22 cellular contexts compared by ENCODE assay signal in the genomic region with DNA sequence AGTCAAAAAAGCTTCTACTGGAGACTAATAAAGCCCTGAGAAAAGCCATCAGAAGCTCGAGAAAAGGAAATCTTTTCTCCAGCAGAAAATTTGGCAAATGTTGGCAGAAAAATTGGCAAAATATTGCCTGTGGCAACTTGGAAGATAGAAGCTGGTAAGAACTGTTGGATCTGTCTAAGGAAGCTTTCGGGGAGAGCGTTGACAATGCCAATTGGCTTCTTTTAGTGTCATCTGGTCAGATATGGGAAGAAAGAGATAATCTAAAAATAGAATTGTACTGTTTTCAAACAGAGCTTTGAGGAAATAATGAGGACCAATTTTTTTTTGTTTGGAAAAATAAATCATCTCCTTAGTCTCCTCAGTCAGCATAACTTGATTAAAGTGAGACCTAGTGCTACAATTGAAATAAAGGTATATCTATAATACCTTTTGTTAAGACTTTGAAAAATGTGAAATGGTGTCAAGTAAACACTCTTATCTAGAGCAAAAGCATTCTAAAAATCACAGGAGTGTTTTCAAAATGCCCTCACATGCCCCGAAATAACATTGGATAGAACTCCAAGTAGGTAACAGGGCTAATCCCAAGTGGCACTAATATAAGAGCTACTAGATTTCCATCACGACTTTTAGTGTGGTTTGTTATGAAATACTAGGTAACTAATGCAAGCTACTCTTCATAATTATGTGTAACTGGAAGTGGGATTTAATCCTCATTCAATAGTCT.
A peak's percentile ranks its signal among the peaks of the same experiment; 100 is the strongest.
DNase-seq lines count a peak whose midpoint lies in the region; ATAC-seq and TF ChIP-seq lines count a peak whose summit lies in the region.
"Had no signal": no experiment of that assay in that cellular context is flagged by ENCODE, and none has a peak within 500 bp of the region (broad histone marks: within the 10 kb centered on the region; RNA-seq: fewer than 3 reads in every experiment).

No MANE protein-coding gene starts in this region.

- H3K4me1 ChIP-seq in cardiac muscle cell (ENCODE audit: low read depth) (peaks cover 8% of the 10 kb centered on the region), right atrium auricular region (peaks cover 0 to 19% of the 10 kb centered on the region in 2 donors), foreskin keratinocyte (no peaks in the 10 kb centered on the region)
- H3K4me1 ChIP-seq: A549; BLaER1 treated with 17β-estradiol and CSF1 and Interleukin-3, amounts not matched to agents 10 nM and 100 nM had no signal

- H3K27ac ChIP-seq in cardiac muscle cell: peak overlapping the region; percentile 20
- peak overlapping the region; percentile 52 to 76 for H3K27ac ChIP-seq in right atrium auricular region
- no peak overlapping the region for H3K27ac ChIP-seq in foreskin keratinocyte
- H3K27ac ChIP-seq: A549; BLaER1 treated with 17β-estradiol and CSF1 and Interleukin-3, amounts not matched to agents 10 nM and 100 nM had no signal

- ATAC-seq in foreskin keratinocyte: no peak
- no peak for ATAC-seq in GM18519 (IDR thresholded peaks at IDR 0.05; ENCODE audit: low FRiP score, unreplicated experiment)
- ATAC-seq: A549, HCT116, HepG2, PC-3 had no signal

- no peaks in the 10 kb centered on the region for H3K36me3 ChIP-seq in cardiac muscle cell
- H3K36me3 ChIP-seq in right atrium auricular region: no peaks in the 10 kb centered on the region
- no peaks in the 10 kb centered on the region for H3K36me3 ChIP-seq in H7 (replicated peaks; ENCODE audit: control insufficient read depth, insufficient read depth, low read length)
- H3K36me3 ChIP-seq: BLaER1 treated with 17β-estradiol and CSF1 and Interleukin-3, amounts not matched to agents 10 nM and 100 nM had no signal

- H3K4me3 ChIP-seq in cardiac muscle cell (no peak overlapping the region), right atrium auricular region (no peak overlapping the region), H7 (ENCODE audit: insufficient read depth, low read depth, low read length) (no peak overlapping the region)
- H3K4me3 ChIP-seq: A549; BLaER1 treated with 17β-estradiol and CSF1 and Interleukin-3, amounts not matched to agents 10 nM and 100 nM had no signal

- DNase-seq in NCI-H446 (lab: John Stamatoyannopoulos, UW): peak; percentile 57 to 91
- no peak for DNase-seq in cardiac muscle cell (ENCODE audit: low read depth in 1 of 2, low spot score in 1 of 2)
- no peak for DNase-seq in right atrium auricular region (ENCODE audit: low spot score)
- DNase-seq in foreskin keratinocyte: no peak
- no peak for DNase-seq in H7
- DNase-seq in NCI-H1092 treated with DMSO at 0.1 percent for 48 hours (lab: John Stamatoyannopoulos, UW): no peak
- DNase-seq: AML-193; CD4-positive, alpha-beta T cell; Karpas-422; NCI-H1105 treated with DMSO at 0.1 percent for 48 hours; NCI-H146; NCI-H1930; NCI-H2107; NCI-H526; NCI-H82; NK-92 treated with Interleukin-12 subunit alpha and Interleukin-12 subunit beta, amount 100 ng/mL, for 24 hours; PC-3 had no signal

- H3K9me3 ChIP-seq in cardiac muscle cell (ENCODE audit: low read depth) (no peaks in the 10 kb centered on the region), right atrium auricular region (no peaks in the 10 kb centered on the region)
- H3K9me3 ChIP-seq: A549; BLaER1 treated with 17β-estradiol and CSF1 and Interleukin-3, amounts not matched to agents 10 nM and 100 nM had no signal

- TF ChIP-seq CTCF in cardiac muscle cell (IDR thresholded peaks at IDR 0.05; ENCODE audit: low read depth, low read length) (no peak), right atrium auricular region (IDR thresholded peaks at IDR 0.05) (no peak), foreskin keratinocyte (conservative IDR thresholded peaks at IDR 0.05) (no peak)

- no peaks in the 10 kb centered on the region for H3K27me3 ChIP-seq in cardiac muscle cell
- no peaks in the 10 kb centered on the region for H3K27me3 ChIP-seq in right atrium auricular region
- no peaks in the 10 kb centered on the region for H3K27me3 ChIP-seq in foreskin keratinocyte
- no peaks in the 10 kb centered on the region for H3K27me3 ChIP-seq in H7 (ENCODE audit: control insufficient read depth, insufficient read depth, low read length)
- H3K27me3 ChIP-seq: BLaER1 treated with 17β-estradiol and CSF1 and Interleukin-3, amounts not matched to agents 10 nM and 100 nM had no signal

Comparison
In these comparisons a context has a peak if more than half of its experiments do, and no peak if none do; other contexts are left out.
1. DNase-seq: peak in NCI-H446 (2 of 2); none in cardiac muscle cell (0 of 2), right atrium auricular region (single experiment), foreskin keratinocyte (0 of 2), H7 (single experiment) and NCI-H1092 treated with DMSO at 0.1 percent for 48 hours (single experiment).